Comparison of ENCODE assay signal across 9 cellular contexts in the genomic region with DNA sequence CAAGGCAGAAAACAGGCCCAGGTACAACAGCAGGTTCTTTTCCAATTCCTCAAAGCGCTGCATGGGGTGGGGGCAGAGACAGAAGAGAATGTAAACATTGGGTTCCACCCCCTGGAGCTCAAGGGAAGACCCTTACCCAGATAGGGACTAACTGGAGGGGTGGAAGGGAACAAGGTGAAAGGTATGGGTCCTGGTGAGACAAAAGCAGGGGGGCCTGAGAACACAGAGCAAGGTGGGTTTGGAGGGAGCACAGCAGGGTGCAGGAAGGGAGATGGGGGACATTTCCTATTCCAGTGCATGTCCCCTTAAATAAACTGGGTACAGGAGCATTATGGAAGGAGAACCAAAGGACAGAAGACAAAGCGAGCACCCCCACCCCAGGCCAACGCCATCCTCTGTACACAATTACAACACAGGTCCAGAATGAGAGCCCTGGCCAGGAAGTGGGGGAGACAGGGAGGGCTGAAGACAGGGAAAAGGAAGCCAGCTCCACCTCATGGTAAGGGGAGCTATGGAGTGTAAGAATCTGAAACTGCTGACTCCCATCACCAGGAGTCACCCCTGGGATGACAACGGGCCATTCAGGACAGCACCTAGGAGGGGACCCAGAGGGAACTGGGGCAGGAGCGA. TPM values are rescaled to one million over a fixed set of nuclear protein-coding genes. Genes with fewer than 3 reads are reported as not detected.
DNase-seq lines count a peak whose midpoint lies in the region; ATAC-seq and TF ChIP-seq lines count a peak whose summit lies in the region.
"Had no signal": no experiment of that assay in that cellular context is flagged by ENCODE, and none has a peak within 500 bp of the region (broad histone marks: within the 10 kb centered on the region; RNA-seq: fewer than 3 reads in every experiment).

No MANE protein-coding gene starts in this region.

- no peaks in the 10 kb centered on the region for H3K9me3 Mint-ChIP-seq in activated naive CD8-positive, alpha-beta T cell treated with anti-CD3 and anti-CD28 coated beads, Interleukin-2, amount 50 U/mL, for 24 hours
- no peaks in the 10 kb centered on the region for H3K9me3 Mint-ChIP-seq in naive thymus-derived CD4-positive, alpha-beta T cell

- ATAC-seq in HCT116 (no peak), HG02970 (IDR thresholded peaks at IDR 0.05; ENCODE audit: low FRiP score, unreplicated experiment) (no peak)
- ATAC-seq in activated naive CD8-positive, alpha-beta T cell treated with anti-CD3 and anti-CD28 coated beads, Interleukin-2, amount 50 U/mL, for 24 hours: no peak
- ATAC-seq in naive thymus-derived CD4-positive, alpha-beta T cell: no peak

- peaks cover 10 to 74% (median 39%) of the 10 kb centered on the region in 11 experiments; a peak in 18 of 22 replicates for H4K20me1 ChIP-seq in BLaER1 treated with 17β-estradiol and CSF1 and Interleukin-3, amounts not matched to agents 10 nM and 100 nM
- no peaks in the 10 kb centered on the region for H4K20me1 ChIP-seq in HCT116 (ENCODE audit: insufficient read depth)

- H3K4me1 ChIP-seq in BLaER1 treated with 17β-estradiol and CSF1 and Interleukin-3, amounts not matched to agents 10 nM and 100 nM: peaks cover 31 to 47% (median 39%) of the 10 kb centered on the region in 10 experiments
- H3K4me1 ChIP-seq in HCT116 (ENCODE audit: control insufficient read depth in 1 of 2, insufficient read depth in 2 of 2, low read length in 2 of 2): peaks cover 30 to 44% of the 10 kb centered on the region in 2 experiments
- H3K4me1 ChIP-seq in naive thymus-derived CD4-positive, alpha-beta T cell (ENCODE audit: control insufficient read depth in 2 of 2, insufficient read depth in 2 of 2, low read length in 2 of 2): peaks cover 16 to 18% of the 10 kb centered on the region in 2 donors

- peak overlapping the region in 7 of 11 experiments; percentile 6 to 90 (median 38); a peak in 6 of 22 replicates for H3K27ac ChIP-seq in BLaER1 treated with 17β-estradiol and CSF1 and Interleukin-3, amounts not matched to agents 10 nM and 100 nM
- H3K27ac ChIP-seq in HCT116 (ENCODE audit: low read depth, low read length): no peak overlapping the region; the same call in 1 of the 2 replicates
- no peak overlapping the region for H3K27ac ChIP-seq in naive thymus-derived CD4-positive, alpha-beta T cell (ENCODE audit: low read depth, low read length)
- H3K27ac ChIP-seq: vagina had no signal

- POLR2A ChIA-PET in HCT116 (lab: Charles Lee): interaction anchor here (2.5 kb wide), 1 partner anchor 13 kb away, joined by 15 read pairs; the partner anchor contains the start of gene TBC1D10B
- POLR2A ChIA-PET in naive thymus-derived CD4-positive, alpha-beta T cell (lab: Charles Lee): interaction anchor here (0.5 to 4.9 kb wide), 6 partner anchors 12 to 771 kb away, joined by 3 to 22 read pairs (median 4); partner anchors contain the start of genes SEPTIN1, TBC1D10B and ZNF771

- H2AFZ ChIP-seq in HCT116 (ENCODE audit: low read depth, low read length, poor library complexity, severe bottlenecking): no peak overlapping the region

- peaks cover 51% of the 10 kb centered on the region for H3K79me2 ChIP-seq in HCT116 (ENCODE audit: insufficient read depth, low read length)

- no peak for TF ChIP-seq POLR2A in HCT116 (IDR thresholded peaks at IDR 0.05; ENCODE audit: borderline replicate concordance, extremely low read depth, insufficient read depth, insufficient read length)

- no peaks in the 10 kb centered on the region for H3K27me3 ChIP-seq in BLaER1 treated with 17β-estradiol and CSF1 and Interleukin-3, amounts not matched to agents 10 nM and 100 nM
- H3K27me3 ChIP-seq in HCT116 (ENCODE audit: insufficient read depth, low read length): no peaks in the 10 kb centered on the region
- no peaks in the 10 kb centered on the region for H3K27me3 ChIP-seq in naive thymus-derived CD4-positive, alpha-beta T cell (ENCODE audit: control insufficient read depth in 2 of 2, insufficient read depth in 2 of 2, low read length in 2 of 2)
- H3K27me3 ChIP-seq: vagina had no signal

- H3K9me2 ChIP-seq in HCT116 (ENCODE audit: insufficient read depth): no peaks in the 10 kb centered on the region

- H3K4me3 ChIP-seq in BLaER1 treated with 17β-estradiol and CSF1 and Interleukin-3, amounts not matched to agents 10 nM and 100 nM: 0 out of 20 replicates have a peak overlapping the region, but pooled peaks of 2 of the 10 experiments have one; percentile 99 to 100
- peak overlapping the region in 1 of 2 experiments; percentile 92; a peak in 1 of 4 replicates for H3K4me3 ChIP-seq in HCT116 (replicated peaks in 1 of 2; ENCODE audit: low read depth in 1 of 2, low read length in 2 of 2)
- no peak overlapping the region for H3K4me3 ChIP-seq in naive thymus-derived CD4-positive, alpha-beta T cell (ENCODE audit: low read length)
- H3K4me3 ChIP-seq: vagina had no signal

- TF ChIP-seq CTCF in HCT116 (IDR thresholded peaks at IDR 0.05 in 2 of 3, conservative IDR thresholded peaks at IDR 0.05 in 1 of 3; ENCODE audit: borderline replicate concordance in 1 of 3, insufficient read depth in 1 of 3, low read depth in 2 of 3, low read length in 2 of 3): no peak

- H3K9ac ChIP-seq in BLaER1 treated with 17β-estradiol and CSF1 and Interleukin-3, amounts not matched to agents 10 nM and 100 nM: peak overlapping the region; percentile 18 to 96 (median 87); a peak in 14 of 22 replicates
- H3K9ac ChIP-seq in HCT116 (ENCODE audit: low read length): no peak overlapping the region; the same call in 1 of the 2 replicates

- H3K27me3 Mint-ChIP-seq in activated naive CD8-positive, alpha-beta T cell treated with anti-CD3 and anti-CD28 coated beads, Interleukin-2, amount 50 U/mL, for 24 hours: no peaks in the 10 kb centered on the region
- peaks cover 0 to 2% (median 0%) of the 10 kb centered on the region in 5 donors for H3K27me3 Mint-ChIP-seq in naive thymus-derived CD4-positive, alpha-beta T cell

- TF ChIP-seq RAD21 in HCT116 (IDR thresholded peaks at IDR 0.05; ENCODE audit: low read depth): no peak

- H3K36me3 ChIP-seq in BLaER1 treated with 17β-estradiol and CSF1 and Interleukin-3, amounts not matched to agents 10 nM and 100 nM: peaks cover 72 to 80% (median 77%) of the 10 kb centered on the region in 11 experiments
- peaks cover 13 to 42% of the 10 kb centered on the region in 2 experiments for H3K36me3 ChIP-seq in HCT116 (ENCODE audit: control insufficient read depth in 1 of 2, insufficient read depth in 2 of 2, low read length in 2 of 2)
- peaks cover 0 to 57% (median 10%) of the 10 kb centered on the region in 3 experiments for H3K36me3 ChIP-seq in naive thymus-derived CD4-positive, alpha-beta T cell (ENCODE audit: control insufficient read depth in 2 of 3, insufficient read depth in 3 of 3, low read length in 3 of 3)

- BruUV-seq in HCT116 (replicated peaks; lab: Mats Ljungman, UMichigan): no TSS peak

- peaks cover 19% of the 10 kb centered on the region for H3K36me3 Mint-ChIP-seq in activated naive CD8-positive, alpha-beta T cell treated with anti-CD3 and anti-CD28 coated beads, Interleukin-2, amount 50 U/mL, for 24 hours (ENCODE audit: low read depth)
- H3K36me3 Mint-ChIP-seq in naive thymus-derived CD4-positive, alpha-beta T cell: peaks cover under 1 to 28% (median 4%) of the 10 kb centered on the region in 5 donors

- intact Hi-C loops in HCT116 (cut with micrococcal nuclease): no loop called here
- intact Hi-C loops in naive thymus-derived CD4-positive, alpha-beta T cell (cut with micrococcal nuclease): no loop called here
- intact Hi-C loops in head of caudate nucleus (cut with DNase I): loop anchor here (5.0 kb wide), 1 partner anchor 50 kb away; the partner anchor contains the start of gene ZNF771

- CTCF ChIA-PET in HCT116 (lab: Charles Lee): interaction anchor here (0.8 kb wide), 1 partner anchor 14 kb away, joined by 4 read pairs; no protein-coding TSS in a partner anchor
- CTCF ChIA-PET in naive thymus-derived CD4-positive, alpha-beta T cell (lab: Charles Lee): no interaction called here

- H3K4me3 Mint-ChIP-seq in activated naive CD8-positive, alpha-beta T cell treated with anti-CD3 and anti-CD28 coated beads, Interleukin-2, amount 50 U/mL, for 24 hours: no peak overlapping the region
- H3K4me3 Mint-ChIP-seq in naive thymus-derived CD4-positive, alpha-beta T cell: no peak overlapping the region

- peaks cover 24% of the 10 kb centered on the region for H3K4me1 Mint-ChIP-seq in activated naive CD8-positive, alpha-beta T cell treated with anti-CD3 and anti-CD28 coated beads, Interleukin-2, amount 50 U/mL, for 24 hours
- peaks cover 10 to 39% (median 25%) of the 10 kb centered on the region in 7 donors for H3K4me1 Mint-ChIP-seq in naive thymus-derived CD4-positive, alpha-beta T cell

- RAD21 ChIA-PET in HCT116 (lab: Charles Lee; ENCODE audit: low non-redundant PET in 1 of 2, low total read pairs in 2 of 2, uncharacterized antibody in 2 of 2, unreplicated experiment in 2 of 2): no interaction called here

- H3K9me3 ChIP-seq in BLaER1 treated with 17β-estradiol and CSF1 and Interleukin-3, amounts not matched to agents 10 nM and 100 nM (replicated peaks in 1 of 11): no peaks in the 10 kb centered on the region
- H3K9me3 ChIP-seq in HCT116 (ENCODE audit: control insufficient read depth in 1 of 2, insufficient read depth in 1 of 2, low read depth in 1 of 2, low read length in 2 of 2): no peaks in the 10 kb centered on the region
- no peaks in the 10 kb centered on the region for H3K9me3 ChIP-seq in naive thymus-derived CD4-positive, alpha-beta T cell (ENCODE audit: control insufficient read depth in 2 of 3, low read length in 3 of 3)
- H3K9me3 ChIP-seq: vagina had no signal

- peak overlapping the region; percentile 50 for H3K27ac Mint-ChIP-seq in activated naive CD8-positive, alpha-beta T cell treated with anti-CD3 and anti-CD28 coated beads, Interleukin-2, amount 50 U/mL, for 24 hours
- H3K27ac Mint-ChIP-seq in naive thymus-derived CD4-positive, alpha-beta T cell: peak overlapping the region in 7 of 9 donors; percentile 32 to 98 (median 80)

- no peak for DNase-seq in HCT116 (ENCODE audit: low read depth, low spot score)
- DNase-seq in activated naive CD8-positive, alpha-beta T cell treated with anti-CD3 and anti-CD28 coated beads, Interleukin-2, amount 50 U/mL, for 24 hours: no peak
- DNase-seq in naive thymus-derived CD4-positive, alpha-beta T cell: peak in 1 of 9 donors; percentile 4
- DNase-seq in head of caudate nucleus: no peak
- no peak for DNase-seq in nucleus accumbens (lab: John Stamatoyannopoulos, UW)
- no peak for DNase-seq in GM19240 (ENCODE audit: insufficient read length, low spot score)

- peak overlapping the region; percentile 7 to 98 (median 95); a peak in 17 of 22 replicates for H3K4me2 ChIP-seq in BLaER1 treated with 17β-estradiol and CSF1 and Interleukin-3, amounts not matched to agents 10 nM and 100 nM
- H3K4me2 ChIP-seq in HCT116 (ENCODE audit: low read length): peak overlapping the region; percentile 74

RNA-seq across cellular contexts. Expression of gene CD2BP2, which starts 2.1 kb away (rescaled TPM):
- total RNA-seq in HCT116 (2021; ENCODE audit: unreplicated experiment): 51.8 TPM
- 24.9 and 27.4 TPM in 2 replicates for polyA plus RNA-seq in HCT116 (2012)
- 10 to 100 TPM; 37.5 to 77.0 (median 64.6) TPM for total RNA-seq in naive thymus-derived CD4-positive, alpha-beta T cell
- 10 to 100 TPM; 18.7 to 24.4 TPM for polyA plus RNA-seq in naive thymus-derived CD4-positive, alpha-beta T cell

RNA-seq across cellular contexts. Expression of gene TBC1D10B, which starts 13.1 kb away (rescaled TPM):
- total RNA-seq in HCT116 (2021; ENCODE audit: unreplicated experiment): 49.2 TPM
- polyA plus RNA-seq in HCT116 (2012): 35.5 and 38.1 TPM in 2 replicates
- total RNA-seq in naive thymus-derived CD4-positive, alpha-beta T cell: 10 to 100 TPM; 23.2 to 70.0 (median 45.2) TPM
- polyA plus RNA-seq in naive thymus-derived CD4-positive, alpha-beta T cell: 10 to 100 TPM in 1 of 2 donors, 1 to 10 TPM in 1; 7.6 to 13.6 TPM

RNA-seq across cellular contexts. Expression of gene MYL11, which starts 17.4 kb away (rescaled TPM):
- total RNA-seq in HCT116 (2021; ENCODE audit: unreplicated experiment): not detected
- 0.46 and 1.4 TPM in 2 replicates for polyA plus RNA-seq in HCT116 (2012)
- total RNA-seq in naive thymus-derived CD4-positive, alpha-beta T cell: 1 to 10 TPM in 2 of 5 experiments, under 1 TPM in 1, not detected in 2; 0.87 to 2.0 (median 1.6) TPM
- not detected for polyA plus RNA-seq in naive thymus-derived CD4-positive, alpha-beta T cell
- total RNA-seq: vagina had no signal

RNA-seq across cellular contexts. Expression of gene SEPTIN1, which starts 25.2 kb away (rescaled TPM):
- 3.4 TPM for total RNA-seq in HCT116 (2021; ENCODE audit: unreplicated experiment)
- 2.3 and 2.4 TPM in 2 replicates for polyA plus RNA-seq in HCT116 (2012)
- total RNA-seq in naive thymus-derived CD4-positive, alpha-beta T cell: 100 to 1,000 TPM; 176 to 355 (median 183) TPM
- polyA plus RNA-seq in naive thymus-derived CD4-positive, alpha-beta T cell: 100 to 1,000 TPM; 221 to 257 TPM

RNA-seq across cellular contexts. Expression of gene ZNF48, which starts 38.0 kb away (rescaled TPM):
- 17.9 TPM for total RNA-seq in HCT116 (2021; ENCODE audit: unreplicated experiment)
- polyA plus RNA-seq in HCT116 (2012): 12.8 and 15.5 TPM in 2 replicates
- total RNA-seq in naive thymus-derived CD4-positive, alpha-beta T cell: 10 to 100 TPM in 3 of 5 experiments, 1 to 10 TPM in 2; 6.0 to 16.0 (median 15.6) TPM
- polyA plus RNA-seq in naive thymus-derived CD4-positive, alpha-beta T cell: 10 to 100 TPM in 1 of 2 donors, 1 to 10 TPM in 1; 6.0 to 10.9 TPM

Comparison
In these comparisons a context has a peak if more than half of its experiments do, and no peak if none do; other contexts are left out.
1. H3K27ac ChIP-seq: peak in BLaER1 treated with 17β-estradiol and CSF1 and Interleukin-3, amounts not matched to agents 10 nM and 100 nM (7 of 11); none in HCT116 (single experiment) and naive thymus-derived CD4-positive, alpha-beta T cell (single experiment).